ENCODE assay signal across 1 cellular context in the genomic region with DNA sequence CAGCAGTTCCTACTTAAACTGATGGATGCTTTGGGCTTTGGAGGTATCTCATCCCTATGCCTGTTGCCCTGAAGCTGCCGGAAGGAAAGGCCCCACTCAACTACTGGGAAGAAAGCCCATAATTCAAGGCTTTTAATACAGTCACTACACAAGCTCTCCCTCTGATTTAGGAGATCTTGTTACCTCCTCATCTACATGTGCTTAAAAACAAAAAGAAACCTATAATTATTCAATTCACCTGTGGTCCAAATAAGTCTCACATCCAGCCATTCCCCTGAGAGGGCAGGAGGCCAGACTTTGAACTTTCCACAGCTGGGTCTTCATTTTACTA.
TF ChIP-seq lines count a peak whose summit lies in the region.

No MANE protein-coding gene starts in this region.

TF ChIP-seq in K562, 482 proteins besides CTCF, POLR2A, EP300 and RAD21:
- TF ChIP-seq FUS (optimal IDR thresholded peaks at IDR 0.05; ENCODE audit: low read depth, low read length) (no peak), TGIF2 (CRISPR knock-in tag; IDR thresholded peaks at IDR 0.05) (no peak), ZNF764 (CRISPR knock-in tag; IDR thresholded peaks at IDR 0.05; ENCODE audit: low read depth) (no peak)
- TF ChIP-seq, protein P1, sequence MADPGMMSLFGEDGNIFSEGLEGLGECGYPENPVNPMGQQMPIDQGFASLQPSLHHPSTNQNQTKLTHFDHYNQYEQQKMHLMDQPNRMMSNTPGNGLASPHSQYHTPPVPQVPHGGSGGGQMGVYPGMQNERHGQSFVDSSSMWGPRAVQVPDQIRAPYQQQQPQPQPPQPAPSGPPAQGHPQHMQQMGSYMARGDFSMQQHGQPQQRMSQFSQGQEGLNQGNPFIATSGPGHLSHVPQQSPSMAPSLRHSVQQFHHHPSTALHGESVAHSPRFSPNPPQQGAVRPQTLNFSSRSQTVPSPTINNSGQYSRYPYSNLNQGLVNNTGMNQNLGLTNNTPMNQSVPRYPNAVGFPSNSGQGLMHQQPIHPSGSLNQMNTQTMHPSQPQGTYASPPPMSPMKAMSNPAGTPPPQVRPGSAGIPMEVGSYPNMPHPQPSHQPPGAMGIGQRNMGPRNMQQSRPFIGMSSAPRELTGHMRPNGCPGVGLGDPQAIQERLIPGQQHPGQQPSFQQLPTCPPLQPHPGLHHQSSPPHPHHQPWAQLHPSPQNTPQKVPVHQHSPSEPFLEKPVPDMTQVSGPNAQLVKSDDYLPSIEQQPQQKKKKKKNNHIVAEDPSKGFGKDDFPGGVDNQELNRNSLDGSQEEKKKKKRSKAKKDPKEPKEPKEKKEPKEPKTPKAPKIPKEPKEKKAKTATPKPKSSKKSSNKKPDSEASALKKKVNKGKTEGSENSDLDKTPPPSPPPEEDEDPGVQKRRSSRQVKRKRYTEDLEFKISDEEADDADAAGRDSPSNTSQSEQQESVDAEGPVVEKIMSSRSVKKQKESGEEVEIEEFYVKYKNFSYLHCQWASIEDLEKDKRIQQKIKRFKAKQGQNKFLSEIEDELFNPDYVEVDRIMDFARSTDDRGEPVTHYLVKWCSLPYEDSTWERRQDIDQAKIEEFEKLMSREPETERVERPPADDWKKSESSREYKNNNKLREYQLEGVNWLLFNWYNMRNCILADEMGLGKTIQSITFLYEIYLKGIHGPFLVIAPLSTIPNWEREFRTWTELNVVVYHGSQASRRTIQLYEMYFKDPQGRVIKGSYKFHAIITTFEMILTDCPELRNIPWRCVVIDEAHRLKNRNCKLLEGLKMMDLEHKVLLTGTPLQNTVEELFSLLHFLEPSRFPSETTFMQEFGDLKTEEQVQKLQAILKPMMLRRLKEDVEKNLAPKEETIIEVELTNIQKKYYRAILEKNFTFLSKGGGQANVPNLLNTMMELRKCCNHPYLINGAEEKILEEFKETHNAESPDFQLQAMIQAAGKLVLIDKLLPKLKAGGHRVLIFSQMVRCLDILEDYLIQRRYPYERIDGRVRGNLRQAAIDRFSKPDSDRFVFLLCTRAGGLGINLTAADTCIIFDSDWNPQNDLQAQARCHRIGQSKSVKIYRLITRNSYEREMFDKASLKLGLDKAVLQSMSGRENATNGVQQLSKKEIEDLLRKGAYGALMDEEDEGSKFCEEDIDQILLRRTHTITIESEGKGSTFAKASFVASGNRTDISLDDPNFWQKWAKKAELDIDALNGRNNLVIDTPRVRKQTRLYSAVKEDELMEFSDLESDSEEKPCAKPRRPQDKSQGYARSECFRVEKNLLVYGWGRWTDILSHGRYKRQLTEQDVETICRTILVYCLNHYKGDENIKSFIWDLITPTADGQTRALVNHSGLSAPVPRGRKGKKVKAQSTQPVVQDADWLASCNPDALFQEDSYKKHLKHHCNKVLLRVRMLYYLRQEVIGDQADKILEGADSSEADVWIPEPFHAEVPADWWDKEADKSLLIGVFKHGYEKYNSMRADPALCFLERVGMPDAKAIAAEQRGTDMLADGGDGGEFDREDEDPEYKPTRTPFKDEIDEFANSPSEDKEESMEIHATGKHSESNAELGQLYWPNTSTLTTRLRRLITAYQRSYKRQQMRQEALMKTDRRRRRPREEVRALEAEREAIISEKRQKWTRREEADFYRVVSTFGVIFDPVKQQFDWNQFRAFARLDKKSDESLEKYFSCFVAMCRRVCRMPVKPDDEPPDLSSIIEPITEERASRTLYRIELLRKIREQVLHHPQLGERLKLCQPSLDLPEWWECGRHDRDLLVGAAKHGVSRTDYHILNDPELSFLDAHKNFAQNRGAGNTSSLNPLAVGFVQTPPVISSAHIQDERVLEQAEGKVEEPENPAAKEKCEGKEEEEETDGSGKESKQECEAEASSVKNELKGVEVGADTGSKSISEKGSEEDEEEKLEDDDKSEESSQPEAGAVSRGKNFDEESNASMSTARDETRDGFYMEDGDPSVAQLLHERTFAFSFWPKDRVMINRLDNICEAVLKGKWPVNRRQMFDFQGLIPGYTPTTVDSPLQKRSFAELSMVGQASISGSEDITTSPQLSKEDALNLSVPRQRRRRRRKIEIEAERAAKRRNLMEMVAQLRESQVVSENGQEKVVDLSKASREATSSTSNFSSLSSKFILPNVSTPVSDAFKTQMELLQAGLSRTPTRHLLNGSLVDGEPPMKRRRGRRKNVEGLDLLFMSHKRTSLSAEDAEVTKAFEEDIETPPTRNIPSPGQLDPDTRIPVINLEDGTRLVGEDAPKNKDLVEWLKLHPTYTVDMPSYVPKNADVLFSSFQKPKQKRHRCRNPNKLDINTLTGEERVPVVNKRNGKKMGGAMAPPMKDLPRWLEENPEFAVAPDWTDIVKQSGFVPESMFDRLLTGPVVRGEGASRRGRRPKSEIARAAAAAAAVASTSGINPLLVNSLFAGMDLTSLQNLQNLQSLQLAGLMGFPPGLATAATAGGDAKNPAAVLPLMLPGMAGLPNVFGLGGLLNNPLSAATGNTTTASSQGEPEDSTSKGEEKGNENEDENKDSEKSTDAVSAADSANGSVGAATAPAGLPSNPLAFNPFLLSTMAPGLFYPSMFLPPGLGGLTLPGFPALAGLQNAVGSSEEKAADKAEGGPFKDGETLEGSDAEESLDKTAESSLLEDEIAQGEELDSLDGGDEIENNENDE (IDR thresholded peaks at IDR 0.05; ENCODE audit: low read depth, low read length) = no peak
- TF ChIP-seq, protein P2, sequence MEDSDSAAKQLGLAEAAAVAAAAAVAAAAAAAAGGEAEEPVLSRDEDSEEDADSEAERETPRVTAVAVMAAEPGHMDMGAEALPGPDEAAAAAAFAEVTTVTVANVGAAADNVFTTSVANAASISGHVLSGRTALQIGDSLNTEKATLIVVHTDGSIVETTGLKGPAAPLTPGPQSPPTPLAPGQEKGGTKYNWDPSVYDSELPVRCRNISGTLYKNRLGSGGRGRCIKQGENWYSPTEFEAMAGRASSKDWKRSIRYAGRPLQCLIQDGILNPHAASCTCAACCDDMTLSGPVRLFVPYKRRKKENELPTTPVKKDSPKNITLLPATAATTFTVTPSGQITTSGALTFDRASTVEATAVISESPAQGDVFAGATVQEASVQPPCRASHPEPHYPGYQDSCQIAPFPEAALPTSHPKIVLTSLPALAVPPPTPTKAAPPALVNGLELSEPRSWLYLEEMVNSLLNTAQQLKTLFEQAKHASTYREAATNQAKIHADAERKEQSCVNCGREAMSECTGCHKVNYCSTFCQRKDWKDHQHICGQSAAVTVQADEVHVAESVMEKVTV (CRISPR knock-in tag; IDR thresholded peaks at IDR 0.05) = 0 out of 2 replicates have a peak, but pooled peaks have one; percentile 5
- TF ChIP-seq, protein P3, sequence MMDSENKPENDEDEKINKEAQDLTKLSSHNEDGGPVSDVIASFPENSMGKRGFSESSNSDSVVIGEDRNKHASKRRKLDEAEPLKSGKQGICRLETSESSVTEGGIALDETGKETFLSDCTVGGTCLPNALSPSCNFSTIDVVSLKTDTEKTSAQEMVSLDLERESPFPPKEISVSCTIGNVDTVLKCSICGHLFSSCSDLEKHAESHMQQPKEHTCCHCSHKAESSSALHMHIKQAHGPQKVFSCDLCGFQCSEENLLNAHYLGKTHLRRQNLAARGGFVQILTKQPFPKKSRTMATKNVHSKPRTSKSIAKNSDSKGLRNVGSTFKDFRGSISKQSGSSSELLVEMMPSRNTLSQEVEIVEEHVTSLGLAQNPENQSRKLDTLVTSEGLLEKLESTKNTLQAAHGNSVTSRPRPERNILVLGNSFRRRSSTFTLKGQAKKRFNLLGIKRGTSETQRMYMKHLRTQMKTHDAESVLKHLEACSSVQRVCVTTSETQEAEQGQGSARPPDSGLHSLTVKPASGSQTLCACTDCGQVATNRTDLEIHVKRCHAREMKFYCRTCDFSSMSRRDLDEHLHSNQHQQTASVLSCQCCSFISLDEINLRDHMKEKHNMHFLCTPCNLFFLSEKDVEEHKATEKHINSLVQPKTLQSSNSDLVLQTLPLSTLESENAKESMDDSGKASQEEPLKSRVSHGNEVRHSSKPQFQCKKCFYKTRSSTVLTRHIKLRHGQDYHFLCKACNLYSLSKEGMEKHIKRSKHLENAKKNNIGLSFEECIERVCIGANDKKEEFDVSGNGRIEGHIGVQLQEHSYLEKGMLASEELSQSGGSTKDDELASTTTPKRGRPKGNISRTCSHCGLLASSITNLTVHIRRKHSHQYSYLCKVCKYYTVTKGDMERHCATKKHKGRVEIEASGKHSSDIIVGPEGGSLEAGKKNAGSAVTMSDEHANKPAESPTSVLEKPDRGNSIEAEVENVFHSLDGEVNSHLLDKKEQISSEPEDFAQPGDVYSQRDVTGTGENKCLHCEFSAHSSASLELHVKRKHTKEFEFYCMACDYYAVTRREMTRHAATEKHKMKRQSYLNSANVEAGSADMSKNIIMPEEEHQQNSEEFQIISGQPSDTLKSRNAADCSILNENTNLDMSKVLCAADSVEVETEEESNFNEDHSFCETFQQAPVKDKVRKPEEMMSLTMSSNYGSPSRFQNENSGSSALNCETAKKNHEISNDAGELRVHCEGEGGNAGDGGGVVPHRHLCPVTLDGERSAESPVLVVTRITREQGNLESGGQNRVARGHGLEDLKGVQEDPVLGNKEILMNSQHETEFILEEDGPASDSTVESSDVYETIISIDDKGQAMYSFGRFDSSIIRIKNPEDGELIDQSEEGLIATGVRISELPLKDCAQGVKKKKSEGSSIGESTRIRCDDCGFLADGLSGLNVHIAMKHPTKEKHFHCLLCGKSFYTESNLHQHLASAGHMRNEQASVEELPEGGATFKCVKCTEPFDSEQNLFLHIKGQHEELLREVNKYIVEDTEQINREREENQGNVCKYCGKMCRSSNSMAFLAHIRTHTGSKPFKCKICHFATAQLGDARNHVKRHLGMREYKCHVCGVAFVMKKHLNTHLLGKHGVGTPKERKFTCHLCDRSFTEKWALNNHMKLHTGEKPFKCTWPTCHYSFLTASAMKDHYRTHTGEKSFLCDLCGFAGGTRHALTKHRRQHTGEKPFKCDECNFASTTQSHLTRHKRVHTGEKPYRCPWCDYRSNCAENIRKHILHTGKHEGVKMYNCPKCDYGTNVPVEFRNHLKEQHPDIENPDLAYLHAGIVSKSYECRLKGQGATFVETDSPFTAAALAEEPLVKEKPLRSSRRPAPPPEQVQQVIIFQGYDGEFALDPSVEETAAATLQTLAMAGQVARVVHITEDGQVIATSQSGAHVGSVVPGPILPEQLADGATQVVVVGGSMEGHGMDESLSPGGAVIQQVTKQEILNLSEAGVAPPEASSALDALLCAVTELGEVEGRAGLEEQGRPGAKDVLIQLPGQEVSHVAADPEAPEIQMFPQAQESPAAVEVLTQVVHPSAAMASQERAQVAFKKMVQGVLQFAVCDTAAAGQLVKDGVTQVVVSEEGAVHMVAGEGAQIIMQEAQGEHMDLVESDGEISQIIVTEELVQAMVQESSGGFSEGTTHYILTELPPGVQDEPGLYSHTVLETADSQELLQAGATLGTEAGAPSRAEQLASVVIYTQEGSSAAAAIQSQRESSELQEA (IDR thresholded peaks at IDR 0.05; ENCODE audit: low read depth) = no peak
